17 cellular contexts compared by ENCODE assay signal in genomic region chr12:26906704-26907103, GRCh38. TPM values are rescaled to one million over a fixed set of nuclear protein-coding genes. Genes with fewer than 3 reads are reported as not detected.
A peak's percentile ranks its signal among the peaks of the same experiment; 100 is the strongest.
DNase-seq lines count a peak whose midpoint lies in the region; ATAC-seq, FAIRE-seq and TF ChIP-seq lines count a peak whose summit lies in the region.
"Had no signal": no experiment of that assay in that cellular context is flagged by ENCODE, and none has a peak within 500 bp of the region (broad histone marks: within the 10 kb centered on the region; RNA-seq: fewer than 3 reads in every experiment).

No MANE protein-coding gene starts in this region.

- peak; percentile 84 for FAIRE-seq in GM19239 (lab: Jason Lieb, UNC)
- FAIRE-seq in keratinocyte (lab: Jason Lieb, UNC) = peak; percentile 13
- FAIRE-seq: H54 had no signal

- H3K79me2 ChIP-seq in keratinocyte (ENCODE audit: control insufficient read depth, insufficient read depth, low read length) = no peaks in the 10 kb centered on the region

- H3K27me3 ChIP-seq in keratinocyte (ENCODE audit: control insufficient read depth, extremely low read depth, insufficient read depth, low read length) = no peaks in the 10 kb centered on the region
- H3K27me3 ChIP-seq: tibial artery had no signal

- peak; percentile 80 for DNase-seq in DMS 273 (lab: John Stamatoyannopoulos, UW; ENCODE audit: unreplicated experiment)
- DNase-seq in GM19239 (ENCODE audit: insufficient read length, low spot score) = no peak
- DNase-seq in NCI-H2196 (lab: John Stamatoyannopoulos, UW; ENCODE audit: unreplicated experiment) = peak; percentile 74
- no peak for DNase-seq in keratinocyte (ENCODE audit: low read depth, low spot score)
- DNase-seq in glomerular visceral epithelial cell (ENCODE audit: extremely low spot score) = no peak
- no peak for DNase-seq in head of caudate nucleus
- DNase-seq: activated CD4-positive, CD25-positive, alpha-beta regulatory T cell; activated naive CD4-positive, alpha-beta T cell; glutamatergic neuron; kidney glomerular epithelial cell; midbrain; NCI-H1417 treated with DMSO at 0.1 percent for 48 hours; T-helper 1 cell; tibial artery had no signal

- H3K27ac ChIP-seq in keratinocyte (ENCODE audit: control insufficient read depth, insufficient read depth, low read length) = no peak overlapping the region
- H3K27ac ChIP-seq: tibial artery had no signal

- no peak for TF ChIP-seq CTCF in keratinocyte (optimal IDR thresholded peaks at IDR 0.05 in 1 of 3, IDR thresholded peaks at IDR 0.05 in 1 of 3, conservative IDR thresholded peaks at IDR 0.05 in 1 of 3; ENCODE audit: extremely low read depth in 1 of 3, insufficient read depth in 2 of 3, low read length in 3 of 3)

- H3K4me1 ChIP-seq in keratinocyte (ENCODE audit: control insufficient read depth, extremely low read depth, insufficient read depth, low read length) = no peaks in the 10 kb centered on the region
- H3K4me1 ChIP-seq: tibial artery had no signal

- no peak overlapping the region for H2AFZ ChIP-seq in keratinocyte (ENCODE audit: control insufficient read depth, low read length)

- H3K9me3 ChIP-seq in keratinocyte (ENCODE audit: control insufficient read depth, low read depth, low read length) = no peaks in the 10 kb centered on the region
- H3K9me3 ChIP-seq: tibial artery had no signal

- no peaks in the 10 kb centered on the region for H3K9me1 ChIP-seq in keratinocyte (ENCODE audit: control insufficient read depth, extremely low read depth, insufficient read depth, low read length)

- H3K9ac ChIP-seq in keratinocyte (ENCODE audit: control insufficient read depth, extremely low read depth, insufficient read depth, low read length) = no peak overlapping the region

- ATAC-seq in GM19455 (IDR thresholded peaks at IDR 0.05; ENCODE audit: unreplicated experiment) (no peak), GM18861 (IDR thresholded peaks at IDR 0.05; ENCODE audit: unreplicated experiment) (no peak)

- intact Hi-C loops in head of caudate nucleus (cut with DNase I) = no loop called here

- H3K4me2 ChIP-seq in keratinocyte (ENCODE audit: control insufficient read depth, extremely low read depth, insufficient read depth, low read depth, low read length) = no peak overlapping the region

- no peaks in the 10 kb centered on the region for H4K20me1 ChIP-seq in keratinocyte (ENCODE audit: control insufficient read depth, extremely low read depth, insufficient read depth, low read length)

- no peak overlapping the region for H3K4me3 ChIP-seq in keratinocyte (ENCODE audit: control insufficient read depth in 2 of 3, extremely low read depth in 1 of 3, insufficient read depth in 2 of 3, low read depth in 1 of 3, low read length in 3 of 3)
- H3K4me3 ChIP-seq: tibial artery had no signal

- dilution Hi-C loops in keratinocyte (cut with MboI; ENCODE audit: extremely low pct_ligation_motif_present, low sequenced_read_pairs) = no loop called here

- H3K36me3 ChIP-seq in keratinocyte (ENCODE audit: control insufficient read depth in 2 of 2, extremely low read depth in 1 of 2, insufficient read depth in 2 of 2, low read length in 2 of 2) = peaks cover 8 to 9% of the 10 kb centered on the region in 2 experiments

RNA-seq across cellular contexts. Expression of gene INTS13, which starts 31.1 kb away (rescaled TPM):
- 18.6 to 38.7 TPM (median 19.5 TPM) in 3 replicates for polyA plus RNA-seq in keratinocyte
- 73.5 TPM for polyA plus RNA-seq in keratinocyte (2011; ENCODE audit: low read depth)
- 25.4 and 42.6 TPM in 2 replicates for polyA plus RNA-seq in keratinocyte (2011; cell fraction: cytosol; rRNA removed)
- polyA plus RNA-seq in keratinocyte (2011; cell fraction: nucleus; rRNA removed) = 17.3 and 26.1 TPM in 2 replicates
- polyA plus RNA-seq in keratinocyte (2012; ENCODE audit: low replicate concordance) = 20.5 and 26.3 TPM in 2 replicates
- polyA minus RNA-seq in keratinocyte = 17.3 to 45.2 TPM (median 17.6 TPM) in 3 replicates
- polyA minus RNA-seq in keratinocyte (2011; cell fraction: cytosol; rRNA and poly(A)+ RNA removed) = 49.9 TPM
- 10.2 and 27.5 TPM in 2 replicates for polyA minus RNA-seq in keratinocyte (2011; cell fraction: nucleus; rRNA and poly(A)+ RNA removed)

RNA-seq across cellular contexts. Expression of gene FGFR1OP2, which starts 31.6 kb away (rescaled TPM):
- polyA plus RNA-seq in keratinocyte = 17.6 to 34.9 TPM (median 21.4 TPM) in 3 replicates
- 48.9 TPM for polyA plus RNA-seq in keratinocyte (2011; ENCODE audit: low read depth)
- polyA plus RNA-seq in keratinocyte (2011; cell fraction: cytosol; rRNA removed) = 15.3 and 23.8 TPM in 2 replicates
- 15.7 and 20.8 TPM in 2 replicates for polyA plus RNA-seq in keratinocyte (2011; cell fraction: nucleus; rRNA removed)
- polyA plus RNA-seq in keratinocyte (2012; ENCODE audit: low replicate concordance) = 24.5 and 25.5 TPM in 2 replicates
- 5.9 to 27.6 TPM (median 10.5 TPM) in 3 replicates for polyA minus RNA-seq in keratinocyte
- polyA minus RNA-seq in keratinocyte (2011; cell fraction: cytosol; rRNA and poly(A)+ RNA removed) = 30.3 TPM
- 10.9 and 13.7 TPM in 2 replicates for polyA minus RNA-seq in keratinocyte (2011; cell fraction: nucleus; rRNA and poly(A)+ RNA removed)

Comparison
In these comparisons a context has a peak if more than half of its experiments do, and no peak if none do; other contexts are left out.
1. DNase-seq: peak in DMS 273 (single experiment) and NCI-H2196 (single experiment); none in GM19239 (single experiment), keratinocyte (single experiment), glomerular visceral epithelial cell (single experiment) and head of caudate nucleus (0 of 42).